Comparison of ENCODE assay signal across 1 cellular context in the genomic region with DNA sequence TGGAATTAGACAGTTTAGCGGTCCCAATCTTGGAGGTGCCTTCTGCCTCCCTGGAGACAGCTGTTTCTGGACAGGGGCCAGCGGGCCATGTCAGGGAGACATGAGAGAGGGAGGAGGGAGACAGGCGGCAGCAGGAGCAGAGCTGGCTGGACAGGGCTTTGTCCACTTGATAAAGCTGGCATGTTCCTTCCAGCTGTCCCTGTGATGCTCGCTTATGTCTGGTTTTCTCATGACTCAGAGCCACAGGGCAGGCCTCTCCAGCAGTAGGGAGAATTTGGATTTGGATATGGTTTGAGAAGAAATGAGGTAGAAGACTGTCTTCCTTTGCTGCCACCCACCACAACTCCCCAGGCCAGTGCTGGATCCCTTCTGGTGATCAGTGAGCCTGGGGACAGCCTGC.
TF ChIP-seq lines count a peak whose summit lies in the region.

No MANE protein-coding gene starts in this region.

TF ChIP-seq in IMR-90, 13 proteins besides CTCF, POLR2A, EP300 and RAD21 (continued from another document):
- TF ChIP-seq, protein P1, sequence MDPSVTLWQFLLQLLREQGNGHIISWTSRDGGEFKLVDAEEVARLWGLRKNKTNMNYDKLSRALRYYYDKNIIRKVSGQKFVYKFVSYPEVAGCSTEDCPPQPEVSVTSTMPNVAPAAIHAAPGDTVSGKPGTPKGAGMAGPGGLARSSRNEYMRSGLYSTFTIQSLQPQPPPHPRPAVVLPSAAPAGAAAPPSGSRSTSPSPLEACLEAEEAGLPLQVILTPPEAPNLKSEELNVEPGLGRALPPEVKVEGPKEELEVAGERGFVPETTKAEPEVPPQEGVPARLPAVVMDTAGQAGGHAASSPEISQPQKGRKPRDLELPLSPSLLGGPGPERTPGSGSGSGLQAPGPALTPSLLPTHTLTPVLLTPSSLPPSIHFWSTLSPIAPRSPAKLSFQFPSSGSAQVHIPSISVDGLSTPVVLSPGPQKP (IDR thresholded peaks at IDR 0.05; ENCODE audit: borderline replicate concordance, low read depth, low read length): no peak
- no peak for TF ChIP-seq MAFK (IDR thresholded peaks at IDR 0.05; ENCODE audit: low read depth, low read length)
- TF ChIP-seq, protein P2, sequence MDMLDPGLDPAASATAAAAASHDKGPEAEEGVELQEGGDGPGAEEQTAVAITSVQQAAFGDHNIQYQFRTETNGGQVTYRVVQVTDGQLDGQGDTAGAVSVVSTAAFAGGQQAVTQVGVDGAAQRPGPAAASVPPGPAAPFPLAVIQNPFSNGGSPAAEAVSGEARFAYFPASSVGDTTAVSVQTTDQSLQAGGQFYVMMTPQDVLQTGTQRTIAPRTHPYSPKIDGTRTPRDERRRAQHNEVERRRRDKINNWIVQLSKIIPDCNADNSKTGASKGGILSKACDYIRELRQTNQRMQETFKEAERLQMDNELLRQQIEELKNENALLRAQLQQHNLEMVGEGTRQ (IDR thresholded peaks at IDR 0.05; ENCODE audit: low read depth, low read length): no peak
- TF ChIP-seq RFX5 (IDR thresholded peaks at IDR 0.05; ENCODE audit: low read depth, low read length): no peak
- no peak for TF ChIP-seq CHD1 (IDR thresholded peaks at IDR 0.05; ENCODE audit: low read depth, low read length)
- TF ChIP-seq FOS (IDR thresholded peaks at IDR 0.05; ENCODE audit: low read depth, low read length): no peak
- no peak for TF ChIP-seq MAZ (IDR thresholded peaks at IDR 0.05; ENCODE audit: borderline replicate concordance, low read depth, low read length)
- TF ChIP-seq CEBPB (IDR thresholded peaks at IDR 0.05; ENCODE audit: low read depth, low read length): no peak
- TF ChIP-seq SMC3 (IDR thresholded peaks at IDR 0.05; ENCODE audit: low read depth, low read length): no peak
- TF ChIP-seq MXI1 (IDR thresholded peaks at IDR 0.05; ENCODE audit: borderline replicate concordance, low read depth, low read length): no peak
- no peak for TF ChIP-seq BHLHE40 (IDR thresholded peaks at IDR 0.05; ENCODE audit: low read depth, low read length)
